ENCODE assay signal across 27 cellular contexts in the genomic region with DNA sequence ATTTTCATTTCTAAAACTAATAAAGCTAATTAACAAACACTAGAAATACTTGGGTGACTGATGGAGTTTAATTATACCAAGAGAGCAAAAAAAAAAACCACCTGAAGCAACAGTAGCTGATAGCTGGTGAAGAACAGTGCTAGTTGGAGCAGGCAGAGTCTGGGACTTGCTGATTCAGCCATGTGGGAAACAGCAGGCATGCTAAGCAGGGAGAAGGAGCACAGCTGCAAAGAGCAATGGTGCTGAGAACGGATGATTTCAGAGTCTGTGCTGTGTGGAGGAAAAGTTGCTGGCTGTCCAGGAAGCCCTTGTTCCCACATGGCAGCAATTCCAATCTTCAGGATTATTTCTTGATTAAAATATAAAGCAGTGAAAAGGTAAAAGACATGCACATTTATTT.
"Had no signal": no experiment of that assay in that cellular context is flagged by ENCODE, and none has a peak within 500 bp of the region (broad histone marks: within the 10 kb centered on the region; RNA-seq: fewer than 3 reads in every experiment).

No MANE protein-coding gene starts in this region.

- H3K9me3 ChIP-seq: adrenal gland, esophagus squamous epithelium, gastroesophageal sphincter, heart right ventricle, left lung, upper lobe of left lung had no signal

- H3K4me3 Mint-ChIP-seq: activated naive CD8-positive, alpha-beta T cell; activated T-cell treated with anti-CD3 and anti-CD28 coated beads, Interleukin-2, amount 50 U/mL, for 4 hours; central memory CD8-positive, alpha-beta T cell; effector memory CD8-positive, alpha-beta T cell; immature natural killer cell; mesothelial cell of epicardium; natural killer cell treated with Interleukin-12 subunit alpha and Interleukin-12 subunit beta and Interleukin-15 and Interleukin-18, amount 100 ng/mL, for 72 hours; T-helper 1 cell treated with Interleukin-12 subunit alpha and Interleukin-12 subunit beta and Interleukin-4 antibody, amounts not matched to agents 30 μg/mL and 1 μg/mL, for 36 hours had no signal

- H3K36me3 Mint-ChIP-seq: activated naive CD8-positive, alpha-beta T cell; immature natural killer cell; mesothelial cell of epicardium; natural killer cell treated with Interleukin-12 subunit alpha and Interleukin-12 subunit beta and Interleukin-15 and Interleukin-18, amount 100 ng/mL, for 72 hours had no signal

- H3K4me1 Mint-ChIP-seq: central memory CD8-positive, alpha-beta T cell; immature natural killer cell; mesothelial cell of epicardium had no signal

- H3K27me3 Mint-ChIP-seq: central memory CD8-positive, alpha-beta T cell; effector memory CD8-positive, alpha-beta T cell had no signal

- DNase-seq: activated CD4-positive, alpha-beta T cell treated with anti-CD3 and anti-CD28 coated beads for 4 hours; activated CD4-positive, alpha-beta T cell treated with anti-CD3 and anti-CD28 coated beads, Interleukin-2, amount 50 U/mL, for 48 hours; activated CD4-positive, CD25-positive, alpha-beta regulatory T cell; activated CD8-positive, alpha-beta memory T cell treated with anti-CD3 and anti-CD28 coated beads, Interleukin-2, amount 50 U/mL, for 48 hours; activated naive CD4-positive, alpha-beta T cell; activated T-cell treated with anti-CD3 and anti-CD28 coated beads, Interleukin-2, amount 50 U/mL, for 4 hours; adrenal gland; effector memory CD8-positive, alpha-beta T cell; esophagus squamous epithelium; heart right ventricle; immature natural killer cell; left lung; stimulated activated CD4-positive, alpha-beta T cell treated with anti-CD3 and anti-CD28 coated beads, Interleukin-4, amount 100 ng/mL, for 1 hour; stimulated activated naive CD4-positive, alpha-beta T cell treated with Interleukin-2 at 50 U/mL for 16 hours; T1000; upper lobe of left lung had no signal

- H3K79me2 ChIP-seq: parathyroid adenoma had no signal

- H3K4me1 ChIP-seq: adrenal gland, esophagus squamous epithelium, gastroesophageal sphincter, heart right ventricle, left lung, parathyroid adenoma, upper lobe of left lung had no signal

- H3K9me3 Mint-ChIP-seq: activated T-cell treated with anti-CD3 and anti-CD28 coated beads, Interleukin-2, amount 50 U/mL, for 4 hours; activated T-helper 2 cell treated with anti-CD3 and anti-CD28 coated beads, Interferon-gamma antibody, Interleukin-2, Interleukin-4, amounts not matched to agents 10 μg/mL and 5 μg/mL and 100 μg/mL, durations not matched to agents 14 hours and 24 hours and 36 hours; central memory CD8-positive, alpha-beta T cell; effector memory CD8-positive, alpha-beta T cell; mesothelial cell of epicardium; T-helper 1 cell treated with Interleukin-12 subunit alpha and Interleukin-12 subunit beta and Interleukin-4 antibody, amounts not matched to agents 30 μg/mL and 1 μg/mL, for 36 hours had no signal

- H3K27me3 ChIP-seq: adrenal gland, dorsolateral prefrontal cortex, esophagus squamous epithelium, heart right ventricle, left lung, upper lobe of left lung had no signal

- ATAC-seq: activated T-cell treated with anti-CD3 and anti-CD28 coated beads, Interleukin-2, amount 50 U/mL, for 4 hours; effector memory CD8-positive, alpha-beta T cell; gastroesophageal sphincter; heart right ventricle; left lung; natural killer cell treated with Interleukin-12 subunit alpha and Interleukin-12 subunit beta and Interleukin-15 and Interleukin-18, amount 100 ng/mL, for 72 hours; sciatic nerve had no signal

- H3K9ac ChIP-seq: parathyroid adenoma had no signal

- H3K36me3 ChIP-seq: adrenal gland, esophagus squamous epithelium, gastroesophageal sphincter, heart right ventricle, left lung, upper lobe of left lung had no signal

- H3K4me3 ChIP-seq: adrenal gland, dorsolateral prefrontal cortex, esophagus squamous epithelium, gastroesophageal sphincter, heart right ventricle, left lung, lung, upper lobe of left lung had no signal

- H3K27ac Mint-ChIP-seq: activated naive CD8-positive, alpha-beta T cell; activated T-helper 2 cell treated with anti-CD3 and anti-CD28 coated beads, Interferon-gamma antibody, Interleukin-2, Interleukin-4, amounts not matched to agents 10 μg/mL and 5 μg/mL and 100 μg/mL, durations not matched to agents 14 hours and 24 hours and 36 hours; effector memory CD8-positive, alpha-beta T cell; immature natural killer cell; mesothelial cell of epicardium; natural killer cell treated with Interleukin-12 subunit alpha and Interleukin-12 subunit beta and Interleukin-15 and Interleukin-18, amount 100 ng/mL, for 72 hours; T-helper 1 cell treated with Interleukin-12 subunit alpha and Interleukin-12 subunit beta and Interleukin-4 antibody, amounts not matched to agents 30 μg/mL and 1 μg/mL, for 36 hours had no signal

- H2AFZ ChIP-seq: parathyroid adenoma had no signal

- H3K27ac ChIP-seq: adrenal gland, dorsolateral prefrontal cortex, esophagus squamous epithelium, gastroesophageal sphincter, heart right ventricle, left lung, parathyroid adenoma, upper lobe of left lung had no signal
